8 cellular contexts compared by ENCODE assay signal in the genomic region with DNA sequence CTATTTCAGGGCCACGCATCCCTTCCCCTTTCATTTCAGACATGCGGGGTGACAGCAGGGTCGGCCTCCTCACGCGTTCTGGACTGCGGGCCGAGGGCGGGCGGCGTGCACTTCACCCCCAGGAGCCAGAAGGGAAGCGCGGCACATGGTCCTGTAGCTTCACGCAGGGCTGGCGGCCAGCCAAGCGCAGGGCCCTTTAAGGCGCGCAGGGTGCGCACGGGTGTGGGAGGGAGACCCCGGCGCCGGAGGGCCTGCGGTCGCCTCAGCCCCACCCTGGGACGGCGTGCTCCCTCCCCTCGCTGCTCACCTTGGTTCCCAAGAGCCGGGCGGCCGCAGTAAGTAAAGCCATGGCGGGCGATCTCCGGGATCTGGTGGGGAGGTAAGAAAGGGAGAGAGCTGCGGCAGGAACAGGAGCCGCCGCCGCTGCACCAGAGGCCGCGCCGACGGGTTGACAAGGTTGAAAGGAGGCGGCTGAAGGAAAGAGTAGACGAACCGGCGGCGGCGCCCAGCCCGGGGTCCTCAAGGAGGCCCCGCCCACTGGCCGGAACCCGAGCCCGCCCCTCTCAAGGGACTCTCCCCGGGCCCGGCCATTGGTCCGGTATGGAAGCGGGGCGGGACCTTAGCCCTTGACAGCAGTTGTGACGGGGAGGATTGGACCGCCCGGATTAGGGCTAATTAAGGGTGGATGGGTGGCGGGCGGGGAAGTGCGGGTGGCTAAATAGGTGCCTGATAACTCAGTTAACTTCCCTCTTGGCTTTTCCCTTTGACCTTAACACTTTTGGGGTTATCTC. TPM values are rescaled to one million over a fixed set of nuclear protein-coding genes. Genes with fewer than 3 reads are reported as not detected.
DNase-seq lines count a peak whose midpoint lies in the region; ATAC-seq and TF ChIP-seq lines count a peak whose summit lies in the region.

Gene CS, minus strand, starts transcription at position 478 of the 791 bp plus-strand sequence. Its CDS starts 129 bp downstream, at position 349.

- H3K4me1 ChIP-seq in mucosa of descending colon (ENCODE audit: low read depth): peaks cover 41% of the 10 kb centered on the region

- H3K4me3 ChIP-seq in epithelial cell of esophagus (ENCODE audit: low read length) (peak within 1 kb of the TSS; percentile 77), mucosa of descending colon (peak within 1 kb of the TSS; percentile 49)

- DNase-seq in DMS 273 treated with DMSO at 0.1 percent for 48 hours (lab: John Stamatoyannopoulos, UW) (peak; percentile 82), OCI-M2 (lab: John Stamatoyannopoulos, UW; ENCODE audit: unreplicated experiment) (peak; percentile 84), activated T-cell treated with anti-CD3 and anti-CD28 coated beads for 4 hours (peak; percentile 97), epithelial cell of esophagus (ENCODE audit: low read depth) (peak; percentile 99), mucosa of descending colon (peak; percentile 99)
- peak; percentile 99 for DNase-seq in stimulated activated CD8-positive, alpha-beta memory T cell treated with anti-CD3 and anti-CD28 coated beads, Interleukin-4, amount 100 ng/mL, for 24 hours (ENCODE audit: low read depth)

- H3K36me3 ChIP-seq in mucosa of descending colon (ENCODE audit: low read depth): no peaks in the 10 kb centered on the region

- no peaks in the 10 kb centered on the region for H3K9me3 Mint-ChIP-seq in IgD-negative memory B cell

- H3K36me3 Mint-ChIP-seq in IgD-negative memory B cell: no peaks in the 10 kb centered on the region

- TF ChIP-seq CTCF in epithelial cell of esophagus (IDR thresholded peaks at IDR 0.05; ENCODE audit: insufficient read depth, low read depth, low read length, missing control alignments) (no peak), mucosa of descending colon (IDR thresholded peaks at IDR 0.05) (no peak)

- H3K27ac Mint-ChIP-seq in IgD-negative memory B cell: peak within 1 kb of the TSS; percentile 90 to 99 (median 98)

- H3K4me3 Mint-ChIP-seq in IgD-negative memory B cell: peak within 1 kb of the TSS; percentile 89 to 98 (median 97)

- no peaks in the 10 kb centered on the region for H3K9me3 ChIP-seq in mucosa of descending colon

- peaks cover 38 to 50% (median 49%) of the 10 kb centered on the region in 3 donors for H3K4me1 Mint-ChIP-seq in IgD-negative memory B cell

- peak; percentile 93 for ATAC-seq in GM21529 (IDR thresholded peaks at IDR 0.05; ENCODE audit: unreplicated experiment)
- ATAC-seq in mucosa of descending colon: peak; percentile 96

- no peaks in the 10 kb centered on the region for H3K27me3 Mint-ChIP-seq in IgD-negative memory B cell

- intact Hi-C loops in mucosa of descending colon (cut with DNase I, micrococcal nuclease): no loop called here

RNA-seq across cellular contexts. Expression of gene CS, which starts in this region (rescaled TPM):
- polyA plus RNA-seq in IgD-negative memory B cell: 79.3 TPM
- total RNA-seq in mucosa of descending colon: 100 to 1,000 TPM; 261 to 344 (median 332) TPM

Comparison
In these comparisons a context has a peak if more than half of its experiments do, and no peak if none do; other contexts are left out.
1. Peak in every context shown above with its lines: DNase-seq, ATAC-seq and H3K4me3 ChIP-seq.